13 cellular contexts compared by ENCODE assay signal in genomic region chr11:68412593-68413475, GRCh38. TPM values are rescaled to one million over a fixed set of nuclear protein-coding genes. Genes with fewer than 3 reads are reported as not detected.
DNase-seq lines count a peak whose midpoint lies in the region; TF ChIP-seq lines count a peak whose summit lies in the region.
"Had no signal": no experiment of that assay in that cellular context is flagged by ENCODE, and none has a peak within 500 bp of the region (broad histone marks: within the 10 kb centered on the region; RNA-seq: fewer than 3 reads in every experiment).

No MANE protein-coding gene starts in this region.

- H3K27ac ChIP-seq in Karpas-422 (ENCODE audit: low read length), result no peak overlapping the region
- no peak overlapping the region for H3K27ac ChIP-seq in RWPE1

- no peak for TF ChIP-seq CTCF in RWPE1 (conservative IDR thresholded peaks at IDR 0.05; ENCODE audit: low read depth)

- intact Hi-C loops in head of caudate nucleus (cut with DNase I), result no loop called here

- no peaks in the 10 kb centered on the region for H3K27me3 ChIP-seq in Karpas-422 (ENCODE audit: low read length)
- H3K27me3 ChIP-seq: BLaER1 treated with 17β-estradiol and CSF1 and Interleukin-3, amounts not matched to agents 10 nM and 100 nM had no signal

- no peaks in the 10 kb centered on the region for H4K20me1 ChIP-seq in Karpas-422 (ENCODE audit: insufficient read depth, low read depth, low read length)

- peaks cover 24% of the 10 kb centered on the region for H3K4me1 ChIP-seq in Karpas-422 (ENCODE audit: low read length)

- no peaks in the 10 kb centered on the region for H3K9me3 ChIP-seq in Karpas-422 (ENCODE audit: low read length)
- H3K9me3 ChIP-seq: BLaER1 treated with 17β-estradiol and CSF1 and Interleukin-3, amounts not matched to agents 10 nM and 100 nM had no signal

- H3K4me2 ChIP-seq in Karpas-422 (ENCODE audit: low read depth, low read length, poor library complexity, severe bottlenecking), result no peak overlapping the region

- CTCF ChIA-PET in RWPE1 (lab: Yijun Ruan, JAX), result interaction anchor here (1.1 kb wide), 1 partner anchor 29 kb away, joined by 3 read pairs; no protein-coding TSS in a partner anchor

- DNase-seq in activated CD8-positive, alpha-beta memory T cell treated with anti-CD3 and anti-CD28 coated beads for 48 hours (ENCODE audit: low read depth in 2 of 3, low spot score in 2 of 3), result peak in 2 of 3 experiments; percentile 6 to 17
- DNase-seq in activated CD8-positive, alpha-beta memory T cell treated with anti-CD3 and anti-CD28 coated beads for 24 hours, result no peak
- DNase-seq in Karpas-422 (peak; percentile 53), glomerular visceral epithelial cell (ENCODE audit: extremely low spot score) (peak; percentile 9), RWPE1 (ENCODE audit: low spot score) (no peak), NCI-H1436 treated with DMSO at 0.1 percent for 48 hours (lab: John Stamatoyannopoulos, UW) (no peak), head of caudate nucleus (no peak)
- peak; percentile 7 to 23 for DNase-seq in stimulated activated CD8-positive, alpha-beta memory T cell treated with anti-CD3 and anti-CD28 coated beads, Interleukin-2, amount 100 ng/mL, for 48 hours (ENCODE audit: low read depth in 2 of 2)
- DNase-seq: cerebellar nuclear complex, kidney, NCI-H2171 treated with DMSO at 0.1 percent for 48 hours, T-helper 9 cell had no signal

- no peaks in the 10 kb centered on the region for H3K9me2 ChIP-seq in Karpas-422 (replicated peaks; ENCODE audit: insufficient read depth, low read length)

- POLR2A ChIA-PET in RWPE1 (lab: Yijun Ruan, JAX; ENCODE audit: low non-redundant PET), result interaction anchor here (0.6 kb wide), 1 partner anchor 44 kb away, joined by 3 read pairs; no protein-coding TSS in a partner anchor

- H3K4me3 ChIP-seq in Karpas-422 (ENCODE audit: low read length), result no peak overlapping the region
- H3K4me3 ChIP-seq: BLaER1 treated with 17β-estradiol and CSF1 and Interleukin-3, amounts not matched to agents 10 nM and 100 nM had no signal

- H3K36me3 ChIP-seq in Karpas-422 (ENCODE audit: insufficient read depth, low read length), result no peaks in the 10 kb centered on the region

- H3K9ac ChIP-seq in Karpas-422 (ENCODE audit: low read length), result no peak overlapping the region

- no peaks in the 10 kb centered on the region for H3K79me2 ChIP-seq in Karpas-422 (ENCODE audit: low read length)

- H2AFZ ChIP-seq in Karpas-422 (ENCODE audit: low read length), result no peak overlapping the region

RNA-seq across cellular contexts. Expression of gene PPP6R3, which starts 47.7 kb away (rescaled TPM):
- 109 and 140 TPM in 2 replicates for total RNA-seq in Karpas-422 (2014; rRNA removed; shearing (Covaris generic); ENCODE audit: low replicate concordance)

Comparison
In these comparisons a context has a peak if more than half of its experiments do, and no peak if none do; other contexts are left out.
1. DNase-seq: peak in activated CD8-positive, alpha-beta memory T cell treated with anti-CD3 and anti-CD28 coated beads for 48 hours (2 of 3), Karpas-422 (single experiment), glomerular visceral epithelial cell (single experiment) and stimulated activated CD8-positive, alpha-beta memory T cell treated with anti-CD3 and anti-CD28 coated beads, Interleukin-2, amount 100 ng/mL, for 48 hours (2 of 2); none in activated CD8-positive, alpha-beta memory T cell treated with anti-CD3 and anti-CD28 coated beads for 24 hours (single experiment), RWPE1 (single experiment), NCI-H1436 treated with DMSO at 0.1 percent for 48 hours (single experiment) and head of caudate nucleus (0 of 42).